Comparison of ENCODE assay signal across 12 cellular contexts in the genomic region with DNA sequence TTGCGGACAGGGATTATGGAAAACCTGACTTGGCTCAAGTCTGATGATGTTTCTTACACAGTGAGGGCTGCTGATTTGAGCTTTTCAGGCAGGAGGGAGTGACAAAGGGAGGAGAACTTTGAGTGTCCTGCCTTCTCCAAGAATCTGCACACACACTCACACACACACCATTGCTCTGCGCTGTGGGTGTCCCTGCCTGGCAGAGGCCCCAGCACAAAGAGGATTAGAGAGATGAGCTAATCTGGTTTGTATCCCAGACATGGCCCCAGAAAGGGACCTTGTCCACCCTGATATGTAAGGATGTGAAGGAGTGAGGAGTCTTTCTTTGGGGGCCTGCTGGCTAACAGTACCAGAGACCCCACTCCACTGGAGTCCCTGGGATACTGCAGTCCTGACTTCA. TPM values are rescaled to one million over a fixed set of nuclear protein-coding genes. Genes with fewer than 3 reads are reported as not detected.
A peak's percentile ranks its signal among the peaks of the same experiment; 100 is the strongest.
DNase-seq lines count a peak whose midpoint lies in the region; ATAC-seq, FAIRE-seq and TF ChIP-seq lines count a peak whose summit lies in the region.
"Had no signal": no experiment of that assay in that cellular context is flagged by ENCODE, and none has a peak within 500 bp of the region (broad histone marks: within the 10 kb centered on the region; RNA-seq: fewer than 3 reads in every experiment).

No MANE protein-coding gene starts in this region.

- no peak overlapping the region for H3K9ac ChIP-seq in endothelial cell of umbilical vein (replicated peaks; ENCODE audit: extremely low read depth, insufficient read depth, low read length)

- no peaks in the 10 kb centered on the region for H3K9me1 ChIP-seq in endothelial cell of umbilical vein (replicated peaks; ENCODE audit: control insufficient read depth, extremely low read depth, insufficient read depth, low read length)

- no TSS peak for BruUV-seq in endothelial cell of umbilical vein (replicated peaks; lab: Mats Ljungman, UMichigan)

- H3K36me3 ChIP-seq in endothelial cell of umbilical vein (ENCODE audit: control insufficient read depth in 2 of 2, extremely low read depth in 1 of 2, insufficient read depth in 2 of 2, low read length in 2 of 2): no peaks in the 10 kb centered on the region
- H3K36me3 ChIP-seq in neuron (ENCODE audit: insufficient read depth, low read length): no peaks in the 10 kb centered on the region
- H3K36me3 ChIP-seq: cardiac muscle cell, spleen had no signal

- DNase-seq in D341Med (ENCODE audit: low spot score) (peak; percentile 58), NCI-H82 (lab: John Stamatoyannopoulos, UW) (peak; percentile 93), endothelial cell of umbilical vein (ENCODE audit: low read depth, low spot score) (no peak), NOMO-1 treated with dmso at 0.1 percent for 144 hours (lab: John Stamatoyannopoulos, UW; ENCODE audit: unreplicated experiment) (no peak), Kasumi-1 (lab: John Stamatoyannopoulos, UW) (no peak), HuH-7.5 (ENCODE audit: low spot score) (no peak)
- DNase-seq: DMS79, spleen had no signal

- no peak overlapping the region for H3K27ac ChIP-seq in endothelial cell of umbilical vein (ENCODE audit: insufficient read depth, low read depth, low read length)
- H3K27ac ChIP-seq: cardiac muscle cell had no signal

- TF ChIP-seq CTCF in endothelial cell of umbilical vein (IDR thresholded peaks at IDR 0.05; ENCODE audit: extremely low read depth in 1 of 2, insufficient read depth in 1 of 2, low read depth in 1 of 2, low read length in 2 of 2): no peak

- no peaks in the 10 kb centered on the region for H3K79me2 ChIP-seq in endothelial cell of umbilical vein (ENCODE audit: control insufficient read depth, insufficient read depth, low read length)

- intact Hi-C loops in endothelial cell of umbilical vein (cut with micrococcal nuclease): loop anchor here (1.0 to 5.0 kb wide), 2 partner anchors 89 to 111 kb away; no protein-coding TSS in a partner anchor

- no peak for ATAC-seq in GM21515 (IDR thresholded peaks at IDR 0.05; ENCODE audit: unreplicated experiment)

- H3K27me3 ChIP-seq in endothelial cell of umbilical vein (ENCODE audit: control insufficient read depth in 2 of 2, insufficient read depth in 2 of 2, low read length in 2 of 2) (no peaks in the 10 kb centered on the region), neuron (ENCODE audit: insufficient read depth, low read length) (peaks cover 10% of the 10 kb centered on the region)

- H2AFZ ChIP-seq in endothelial cell of umbilical vein (ENCODE audit: low read depth, low read length) (no peak overlapping the region), neuron (ENCODE audit: low read depth, low read length) (peak overlapping the region; percentile 92)

- H3K4me1 ChIP-seq in endothelial cell of umbilical vein (ENCODE audit: control insufficient read depth, extremely low read depth, insufficient read depth, low read length) (peaks cover 6% of the 10 kb centered on the region), neuron (ENCODE audit: insufficient read depth, low read length) (peaks cover 26% of the 10 kb centered on the region)

- no peak for TF ChIP-seq POLR2A in endothelial cell of umbilical vein (IDR thresholded peaks at IDR 0.05; ENCODE audit: low read depth, low read length)

- dilution Hi-C loops in endothelial cell of umbilical vein (cut with MboI; ENCODE audit: extremely low pct_ligation_motif_present, low sequenced_read_pairs): no loop called here

- H3K4me3 ChIP-seq in endothelial cell of umbilical vein (replicated peaks in 1 of 3; ENCODE audit: insufficient read depth in 1 of 3, low read depth in 1 of 3, low read length in 3 of 3) (no peak overlapping the region), neuron (ENCODE audit: low read length) (peak overlapping the region; percentile 55)

- H3K9me3 ChIP-seq in endothelial cell of umbilical vein (replicated peaks; ENCODE audit: control insufficient read depth, insufficient read depth, low read length) (no peaks in the 10 kb centered on the region), neuron (ENCODE audit: low read length) (no peaks in the 10 kb centered on the region)
- H3K9me3 ChIP-seq: spleen had no signal

- POLR2A ChIA-PET in endothelial cell of umbilical vein (lab: Charles Lee): no interaction called here

- no peaks in the 10 kb centered on the region for H4K20me1 ChIP-seq in endothelial cell of umbilical vein (replicated peaks; ENCODE audit: control insufficient read depth, extremely low read depth, insufficient read depth, low read length)

- peak; percentile 62 for FAIRE-seq in endothelial cell of umbilical vein (lab: Jason Lieb, UNC)
- FAIRE-seq: GM18507 had no signal

- CTCF ChIA-PET in endothelial cell of umbilical vein (lab: Charles Lee): interaction anchor here (0.9 to 2.3 kb wide), 19 partner anchors 10 to 301 kb away, joined by 3 to 110 read pairs (median 9); partner anchors contain the start of genes MOV10, PPM1J and RHOC

- H3K4me2 ChIP-seq in endothelial cell of umbilical vein (ENCODE audit: insufficient read depth, low read length): no peak overlapping the region

TF ChIP-seq in endothelial cell of umbilical vein, 7 proteins besides CTCF, POLR2A, EP300 and RAD21:
- no peak for TF ChIP-seq JUN (IDR thresholded peaks at IDR 0.05; ENCODE audit: borderline replicate concordance, insufficient read depth, insufficient read length, low read depth)
- TF ChIP-seq MYC (IDR thresholded peaks at IDR 0.05; ENCODE audit: low read depth, low read length): no peak
- TF ChIP-seq POLR2AphosphoS5 (IDR thresholded peaks at IDR 0.05; ENCODE audit: insufficient read depth, low read depth, low read length): no peak
- no peak for TF ChIP-seq FOS (IDR thresholded peaks at IDR 0.05; ENCODE audit: borderline replicate concordance, insufficient read depth, low read length)
- TF ChIP-seq, protein P1, sequence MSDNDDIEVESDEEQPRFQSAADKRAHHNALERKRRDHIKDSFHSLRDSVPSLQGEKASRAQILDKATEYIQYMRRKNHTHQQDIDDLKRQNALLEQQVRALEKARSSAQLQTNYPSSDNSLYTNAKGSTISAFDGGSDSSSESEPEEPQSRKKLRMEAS (IDR thresholded peaks at IDR 0.05; ENCODE audit: insufficient read depth, insufficient read length): no peak
- TF ChIP-seq GATA2 (IDR thresholded peaks at IDR 0.05; ENCODE audit: insufficient read depth, insufficient read length, low read depth, low read length): no peak
- no peak for TF ChIP-seq EZH2 (IDR thresholded peaks at IDR 0.05; ENCODE audit: borderline replicate concordance, low read depth, low read length, severe bottlenecking)

RNA-seq across cellular contexts. Expression of gene WNT2B, which starts 5.9 kb away (rescaled TPM):
- 3.6 and 4.6 TPM in 2 replicates for total RNA-seq in endothelial cell of umbilical vein
- 0.92 and 1.5 TPM in 2 replicates for polyA plus RNA-seq in endothelial cell of umbilical vein
- 0.43 and 0.61 TPM in 2 replicates for polyA plus RNA-seq in endothelial cell of umbilical vein (2011; cell fraction: cytosol; rRNA removed)
- 7.4 and 8.3 TPM in 2 replicates for polyA plus RNA-seq in endothelial cell of umbilical vein (2011; cell fraction: nucleus; rRNA removed)
- 1.7 and 2.0 TPM in 2 replicates for polyA plus RNA-seq in endothelial cell of umbilical vein (2012)
- polyA minus RNA-seq in endothelial cell of umbilical vein: 3.3 and 4.0 TPM in 2 replicates
- 1.0 TPM for polyA minus RNA-seq in endothelial cell of umbilical vein (2011; cell fraction: cytosol; rRNA and poly(A)+ RNA removed)
- 7.1 and 8.2 TPM in 2 replicates for polyA minus RNA-seq in endothelial cell of umbilical vein (2011; cell fraction: nucleus; rRNA and poly(A)+ RNA removed)

Comparison
In these comparisons a context has a peak if more than half of its experiments do, and no peak if none do; other contexts are left out.
1. DNase-seq: peak in D341Med (single experiment) and NCI-H82 (single experiment); none in endothelial cell of umbilical vein (single experiment), NOMO-1 treated with dmso at 0.1 percent for 144 hours (single experiment), Kasumi-1 (0 of 2) and HuH-7.5 (single experiment).